ENCODE assay signal across 22 cellular contexts in the genomic region with DNA sequence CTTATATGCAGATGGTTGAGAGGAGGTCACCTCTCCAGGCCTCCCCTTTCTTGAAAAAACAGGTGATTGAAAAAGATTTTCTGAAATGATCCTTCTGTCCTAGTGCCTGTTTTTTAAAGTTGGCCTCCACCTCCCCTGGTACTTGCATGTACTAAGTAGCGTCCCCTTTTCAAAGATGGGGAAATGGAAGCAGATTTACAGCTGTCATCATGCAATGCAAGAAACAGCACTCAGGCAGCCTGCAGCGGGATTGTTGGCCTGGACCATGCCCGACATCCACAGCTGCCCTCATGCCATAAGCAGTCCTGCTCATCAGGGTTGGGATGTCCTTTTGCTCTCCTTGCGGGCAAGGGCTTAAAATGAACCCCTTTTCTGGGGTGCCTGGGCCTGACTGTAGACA.
"Had no signal": no experiment of that assay in that cellular context is flagged by ENCODE, and none has a peak within 500 bp of the region (broad histone marks: within the 10 kb centered on the region; RNA-seq: fewer than 3 reads in every experiment).

No MANE protein-coding gene starts in this region.

- H3K9me3 ChIP-seq: colonic mucosa, esophagus squamous epithelium, gastrocnemius medialis, gastroesophageal sphincter, heart left ventricle, heart right ventricle had no signal

- H3K36me3 ChIP-seq: colonic mucosa, esophagus squamous epithelium, gastrocnemius medialis, gastroesophageal sphincter, heart left ventricle, heart right ventricle had no signal

- H3K4me3 ChIP-seq: colonic mucosa, coronary artery, dorsolateral prefrontal cortex, esophagus squamous epithelium, gastrocnemius medialis, gastroesophageal sphincter, heart left ventricle, heart right ventricle had no signal

- H3K4me1 ChIP-seq: colonic mucosa, esophagus squamous epithelium, foreskin keratinocyte, gastrocnemius medialis had no signal

- DNase-seq: colonic mucosa; cortex of kidney; dermis blood vessel endothelial cell; dorsolateral prefrontal cortex; effector CD4-positive, alpha-beta T cell; effector CD8-positive, alpha-beta T cell; effector memory CD4-positive, alpha-beta T cell; effector memory CD8-positive, alpha-beta T cell; endodermal cell; erythroblast; esophagus squamous epithelium; foreskin fibroblast; foreskin keratinocyte; foreskin melanocyte; gastrocnemius medialis; glutamatergic neuron; heart left ventricle; heart right ventricle had no signal

- ATAC-seq: effector memory CD8-positive, alpha-beta T cell; esophagus mucosa; foreskin keratinocyte; gastrocnemius medialis; gastroesophageal sphincter; heart right ventricle had no signal

- H3K27me3 ChIP-seq: colonic mucosa, esophagus squamous epithelium, foreskin keratinocyte, gastrocnemius medialis, gastroesophageal sphincter, heart right ventricle had no signal

- H3K27ac ChIP-seq: colonic mucosa, coronary artery, dorsolateral prefrontal cortex, epithelial cell of prostate, esophagus squamous epithelium, foreskin keratinocyte, gastrocnemius medialis, gastroesophageal sphincter, heart left ventricle, heart right ventricle had no signal
